ENCODE assay signal across 27 cellular contexts in genomic region chr7:129464194-129464593, GRCh38. TPM values are rescaled to one million over a fixed set of nuclear protein-coding genes. Genes with fewer than 3 reads are reported as not detected.
"Had no signal": no experiment of that assay in that cellular context is flagged by ENCODE, and none has a peak within 500 bp of the region (broad histone marks: within the 10 kb centered on the region; RNA-seq: fewer than 3 reads in every experiment).

No MANE protein-coding gene starts in this region.

- H3K27ac ChIP-seq: adrenal gland, body of pancreas, epithelial cell of prostate had no signal

- H3K4me3 ChIP-seq: adrenal gland, body of pancreas had no signal

- H3K9me3 ChIP-seq: adrenal gland, body of pancreas had no signal

- ATAC-seq: activated CD4-positive, alpha-beta T cell treated with anti-CD3 and anti-CD28 coated beads for 36 hours; activated CD8-positive, alpha-beta memory T cell treated with anti-CD3 and anti-CD28 coated beads, Interleukin-2, amount 10 ng/mL, durations not matched to agents 7 days and 5 days; activated CD8-positive, alpha-beta T cell treated with anti-CD3 and anti-CD28 coated beads, Interleukin-2, amount 10 ng/mL, durations not matched to agents 7 days and 5 days; activated naive CD8-positive, alpha-beta T cell treated with anti-CD3 and anti-CD28 coated beads, Interleukin-2, amount 50 U/mL, for 24 hours; body of pancreas; effector memory CD8-positive, alpha-beta T cell had no signal

- H3K27me3 ChIP-seq: adrenal gland, body of pancreas had no signal

- DNase-seq: activated CD4-positive, alpha-beta memory T cell treated with anti-CD3 and anti-CD28 coated beads for 36 hours; activated CD4-positive, alpha-beta T cell treated with anti-CD3 and anti-CD28 coated beads for 36 hours; activated CD4-positive, alpha-beta T cell treated with anti-CD3 and anti-CD28 coated beads, Interleukin-2, amount 10 ng/mL, durations not matched to agents 24 days and 14 days; activated CD4-positive, CD25-positive, alpha-beta regulatory T cell; activated CD4-positive, CD25-positive, alpha-beta regulatory T cell treated with anti-CD3 and anti-CD28 coated beads, Interleukin-2, amount 50 U/mL, for 72 hours; activated CD8-positive, alpha-beta memory T cell treated with anti-CD3 and anti-CD28 coated beads, Interleukin-2, amount 10 ng/mL, durations not matched to agents 7 days and 5 days; activated CD8-positive, alpha-beta memory T cell treated with anti-CD3 and anti-CD28 coated beads, Interleukin-2, amount 50 U/mL, for 4 hours; activated CD8-positive, alpha-beta T cell treated with anti-CD3 and anti-CD28 coated beads, Interleukin-2, amount 10 ng/mL, durations not matched to agents 7 days and 5 days; activated effector memory CD4-positive, alpha-beta T cell treated with anti-CD3 and anti-CD28 coated beads, Interleukin-2, amount 50 U/mL, for 16 hours; activated naive CD4-positive, alpha-beta T cell treated with anti-CD3 and anti-CD28 coated beads for 36 hours; activated naive CD8-positive, alpha-beta T cell treated with anti-CD3 and anti-CD28 coated beads for 36 hours; activated naive CD8-positive, alpha-beta T cell treated with anti-CD3 and anti-CD28 coated beads, Interleukin-2, amount 50 U/mL, for 24 hours; activated T-cell treated with anti-CD3 and anti-CD28 coated beads, Interleukin-2, amount 50 U/mL, for 1 hour; activated T-cell treated with anti-CD3 and anti-CD28 coated beads, Interleukin-2, amount 50 U/mL, for 48 hours; adrenal gland; amygdala; aorta; body of pancreas; central memory CD4-positive, alpha-beta T cell; cortex of kidney; dermis blood vessel endothelial cell; effector CD4-positive, alpha-beta T cell; effector memory CD8-positive, alpha-beta T cell; foreskin fibroblast; head of caudate nucleus; T-helper 2 cell had no signal

- H3K36me3 ChIP-seq: adrenal gland had no signal

- H3K4me1 ChIP-seq: adrenal gland, body of pancreas had no signal

RNA-seq across cellular contexts. Expression of gene SMKR1, which starts 38.1 kb away (rescaled TPM):
- total RNA-seq: aorta had no signal
